In genomic region chr5:175696139-175696854, GRCh38 we compare ENCODE assay signal across 8 cellular contexts. TPM values are rescaled to one million over a fixed set of nuclear protein-coding genes. Genes with fewer than 3 reads are reported as not detected.
A peak's percentile ranks its signal among the peaks of the same experiment; 100 is the strongest.
DNase-seq lines count a peak whose midpoint lies in the region; ATAC-seq and TF ChIP-seq lines count a peak whose summit lies in the region.

No MANE protein-coding gene starts in this region.

- peak overlapping the region; percentile 91 for H3K27ac Mint-ChIP-seq in activated naive CD4-positive, alpha-beta T cell treated with anti-CD3 and anti-CD28 coated beads, Interleukin-2, amount 50 U/mL, for 72 hours

- TF ChIP-seq CTCF in HFF-Myc (IDR thresholded peaks at IDR 0.05; ENCODE audit: low read depth, low read length, missing control alignments): peak; percentile 57
- TF ChIP-seq CTCF in foreskin fibroblast (IDR thresholded peaks at IDR 0.05; ENCODE audit: low read depth, low read length): no peak

- DNase-seq in C1 segment of cervical spinal cord (lab: John Stamatoyannopoulos, UW) (peak in 8 of 14 donors; percentile 14 to 69 (median 38)), HFF-Myc (ENCODE audit: extremely low read depth, low read depth) (peak; percentile 5), SW 1271 (lab: John Stamatoyannopoulos, UW) (peak; percentile 18 to 67), islet precursor cell (peak; percentile 74), foreskin fibroblast (no peak)
- DNase-seq in activated naive CD4-positive, alpha-beta T cell treated with anti-CD3 and anti-CD28 coated beads, Interleukin-2, amount 50 U/mL, for 72 hours (ENCODE audit: low spot score in 2 of 2): peak; percentile 74 to 82
- DNase-seq in stimulated activated CD4-positive, alpha-beta T cell treated with anti-CD3 and anti-CD28 coated beads, TNF-alpha, amount 100 ng/mL, for 1 hour (ENCODE audit: low read depth in 3 of 3, low spot score in 1 of 3): peak; percentile 11 to 68 (median 52)

- H3K4me3 ChIP-seq in HFF-Myc (replicated peaks; ENCODE audit: low read depth, low read length): no peak overlapping the region
- H3K4me3 ChIP-seq in foreskin fibroblast (ENCODE audit: low read depth in 1 of 2, low read length in 2 of 2): no peak overlapping the region

- peaks cover 0 to 6% of the 10 kb centered on the region in 2 donors for H3K36me3 Mint-ChIP-seq in activated naive CD4-positive, alpha-beta T cell treated with anti-CD3 and anti-CD28 coated beads, Interleukin-2, amount 50 U/mL, for 72 hours

- no peaks in the 10 kb centered on the region for H3K9me3 Mint-ChIP-seq in activated naive CD4-positive, alpha-beta T cell treated with anti-CD3 and anti-CD28 coated beads, Interleukin-2, amount 50 U/mL, for 72 hours

- peak; percentile 82 to 88 for ATAC-seq in activated naive CD4-positive, alpha-beta T cell treated with anti-CD3 and anti-CD28 coated beads, Interleukin-2, amount 50 U/mL, for 72 hours
- ATAC-seq in GM19395 (IDR thresholded peaks at IDR 0.05; ENCODE audit: unreplicated experiment): no peak

RNA-seq across cellular contexts. Expression of gene HRH2, which starts 38.4 kb away (rescaled TPM):
- 10 to 100 TPM; 13.7 to 28.8 TPM for total RNA-seq in activated naive CD4-positive, alpha-beta T cell treated with anti-CD3 and anti-CD28 coated beads, Interleukin-2, amount 50 U/mL, for 72 hours

Comparison
In these comparisons a context has a peak if more than half of its experiments do, and no peak if none do; other contexts are left out.
1. DNase-seq: peak in C1 segment of cervical spinal cord (8 of 14), HFF-Myc (single experiment), SW 1271 (2 of 2), activated naive CD4-positive, alpha-beta T cell treated with anti-CD3 and anti-CD28 coated beads, Interleukin-2, amount 50 U/mL, for 72 hours (2 of 2), islet precursor cell (single experiment) and stimulated activated CD4-positive, alpha-beta T cell treated with anti-CD3 and anti-CD28 coated beads, TNF-alpha, amount 100 ng/mL, for 1 hour (3 of 3); none in foreskin fibroblast (0 of 2).